ENCODE assay signal across 14 cellular contexts in the genomic region with DNA sequence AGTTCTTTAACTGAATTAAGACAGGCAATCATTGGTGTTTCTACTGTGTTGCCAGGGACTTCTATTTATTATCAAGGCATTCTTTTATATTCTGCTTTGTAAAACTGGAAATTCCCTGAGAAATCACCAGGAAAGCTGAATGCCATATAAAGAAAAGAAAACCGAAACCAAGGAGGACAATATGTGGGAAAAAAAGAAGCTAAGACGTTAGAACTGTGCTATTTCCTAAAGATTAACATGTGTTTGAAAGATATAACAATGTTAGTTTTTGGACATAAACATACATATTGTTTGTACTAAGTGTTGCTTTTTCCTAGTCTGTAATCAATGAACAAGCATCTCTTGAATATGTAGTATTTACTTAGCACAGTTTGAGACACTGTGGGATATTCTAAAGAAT. TPM values are rescaled to one million over a fixed set of nuclear protein-coding genes. Genes with fewer than 3 reads are reported as not detected.
DNase-seq lines count a peak whose midpoint lies in the region; TF ChIP-seq lines count a peak whose summit lies in the region.
"Had no signal": no experiment of that assay in that cellular context is flagged by ENCODE, and none has a peak within 500 bp of the region (broad histone marks: within the 10 kb centered on the region; RNA-seq: fewer than 3 reads in every experiment).

No MANE protein-coding gene starts in this region.

- peaks cover 13% of the 10 kb centered on the region for H3K9me3 Mint-ChIP-seq in endodermal cell
- peaks cover 0 to 3% (median 0%) of the 10 kb centered on the region in 8 donors for H3K9me3 Mint-ChIP-seq in CD4-positive, alpha-beta memory T cell
- H3K9me3 Mint-ChIP-seq: activated B cell treated with CpG ODN at 0.5 μM for 24 hours had no signal

- H3K4me2 ChIP-seq in PC-9 = no peak overlapping the region; the same call in 1 of the 2 replicates

- H3K4me1 ChIP-seq in PC-9 (replicated peaks; ENCODE audit: insufficient read depth) = no peaks in the 10 kb centered on the region
- H3K4me1 ChIP-seq in endodermal cell (ENCODE audit: control insufficient read depth, insufficient read depth, low read length) = peaks cover 11% of the 10 kb centered on the region
- H3K4me1 ChIP-seq in mucosa of rectum (ENCODE audit: control insufficient read depth in 2 of 2, insufficient read depth in 2 of 2, low read length in 2 of 2) = no peaks in the 10 kb centered on the region
- H3K4me1 ChIP-seq in tibial artery = peaks cover 0 to 3% (median 0%) of the 10 kb centered on the region in 4 donors
- no peaks in the 10 kb centered on the region for H3K4me1 ChIP-seq in prostate gland (replicated peaks)
- H3K4me1 ChIP-seq in CD4-positive, alpha-beta memory T cell (ENCODE audit: insufficient read depth, low read length) = no peaks in the 10 kb centered on the region
- H3K4me1 ChIP-seq: body of pancreas had no signal

- no peaks in the 10 kb centered on the region for H3F3A ChIP-seq in PC-9 (ENCODE audit: insufficient read depth, low read depth)

- no peak overlapping the region for H3K27ac Mint-ChIP-seq in endodermal cell
- no peak overlapping the region for H3K27ac Mint-ChIP-seq in CD4-positive, alpha-beta memory T cell
- H3K27ac Mint-ChIP-seq: activated B cell treated with CpG ODN at 0.5 μM for 24 hours; stimulated activated naive CD8-positive, alpha-beta T cell treated with anti-CD3 and anti-CD28 coated beads, Interleukin-15, Interleukin-2, amounts not matched to agents 100 ng/mL and 50 ng/mL, for 24 hours had no signal

- H4K20me1 ChIP-seq in PC-9 (ENCODE audit: insufficient read depth) = no peaks in the 10 kb centered on the region

- H3K36me3 Mint-ChIP-seq in endodermal cell (ENCODE audit: low read depth) = peaks cover 3% of the 10 kb centered on the region
- no peaks in the 10 kb centered on the region for H3K36me3 Mint-ChIP-seq in CD4-positive, alpha-beta memory T cell

- DNase-seq in PC-9 = no peak
- DNase-seq in endodermal cell = no peak
- no peak for DNase-seq in tibial artery
- no peak for DNase-seq in prostate gland (ENCODE audit: low spot score)
- no peak for DNase-seq in NCI-H1092 treated with DMSO at 0.1 percent for 48 hours (lab: John Stamatoyannopoulos, UW)
- no peak for DNase-seq in CD4-positive, alpha-beta memory T cell
- DNase-seq: activated B cell treated with CpG ODN at 0.5 μM for 24 hours; body of pancreas; NCI-H1436 treated with DMSO at 0.1 percent for 48 hours; SIG-M5; stimulated activated CD4-positive, alpha-beta T cell treated with anti-CD3 and anti-CD28 coated beads, Interleukin-4, amount 100 ng/mL, for 4 hours had no signal

- BruUV-seq in PC-9 (replicated peaks; lab: Mats Ljungman, UMichigan) = no TSS peak

- WGBS in endodermal cell (ENCODE audit: insufficient coverage in 1 of 2, insufficient read length in 1 of 2), 2 experiments = 55 to 69% methylated on average over 2 of the region's 2 CpGs
- WGBS in prostate gland = 21% methylated on average over 2 of the region's 2 CpGs

- intact Hi-C loops in PC-9 (cut with micrococcal nuclease; ENCODE audit: unreplicated experiment) = no loop called here
- intact Hi-C loops in tibial artery (cut with DNase I; ENCODE audit: low total_unique reads) = no loop called here
- intact Hi-C loops in prostate gland (cut with DNase I) = no loop called here
- intact Hi-C loops in CD4-positive, alpha-beta memory T cell (cut with micrococcal nuclease) = no loop called here

- H3K27me3 ChIP-seq in PC-9 (ENCODE audit: insufficient read depth, low read depth) = no peaks in the 10 kb centered on the region
- H3K27me3 ChIP-seq in endodermal cell (ENCODE audit: control insufficient read depth, insufficient read depth, low read length, poor library complexity, severe bottlenecking) = no peaks in the 10 kb centered on the region
- no peaks in the 10 kb centered on the region for H3K27me3 ChIP-seq in mucosa of rectum (ENCODE audit: control insufficient read depth in 2 of 2, insufficient read depth in 2 of 2, low read length in 2 of 2)
- H3K27me3 ChIP-seq in tibial artery = no peaks in the 10 kb centered on the region
- no peaks in the 10 kb centered on the region for H3K27me3 ChIP-seq in prostate gland (replicated peaks; ENCODE audit: insufficient read depth)
- peaks cover 11% of the 10 kb centered on the region for H3K27me3 ChIP-seq in CD4-positive, alpha-beta memory T cell (ENCODE audit: insufficient read depth, low read length)
- H3K27me3 ChIP-seq: body of pancreas, neutrophil had no signal

- no peak overlapping the region for H3K4me3 ChIP-seq in PC-9
- H3K4me3 ChIP-seq in endodermal cell (ENCODE audit: low read length) = no peak overlapping the region
- H3K4me3 ChIP-seq in mucosa of rectum (ENCODE audit: low read length in 2 of 2) = peak overlapping the region; percentile 28 to 31
- H3K4me3 ChIP-seq in tibial artery = peak overlapping the region; percentile 5 to 16
- no peak overlapping the region for H3K4me3 ChIP-seq in prostate gland
- H3K4me3 ChIP-seq in CD4-positive, alpha-beta memory T cell (ENCODE audit: low read length in 2 of 2) = no peak overlapping the region
- H3K4me3 ChIP-seq: body of pancreas had no signal

- CTCF ChIA-PET in PC-9 (lab: Charles Lee) = no interaction called here
- CTCF ChIA-PET in CD4-positive, alpha-beta memory T cell (lab: Charles Lee; ENCODE audit: partially characterized antibody) = interaction anchor here (0.9 to 1.1 kb wide), 2 partner anchors 15 to 21 kb away, joined by 3 read pairs; no protein-coding TSS in a partner anchor

- H3K9me3 ChIP-seq in PC-9 (ENCODE audit: insufficient read depth, low read depth) = no peaks in the 10 kb centered on the region; the same call in 1 of the 2 replicates
- peaks cover 24% of the 10 kb centered on the region for H3K9me3 ChIP-seq in endodermal cell (ENCODE audit: control insufficient read depth, low read length)
- H3K9me3 ChIP-seq in mucosa of rectum (ENCODE audit: control insufficient read depth in 2 of 2, low read length in 2 of 2) = no peaks in the 10 kb centered on the region
- no peaks in the 10 kb centered on the region for H3K9me3 ChIP-seq in tibial artery
- no peaks in the 10 kb centered on the region for H3K9me3 ChIP-seq in prostate gland
- H3K9me3 ChIP-seq in CD4-positive, alpha-beta memory T cell (ENCODE audit: control insufficient read depth in 1 of 2, low read length in 2 of 2) = no peaks in the 10 kb centered on the region
- H3K9me3 ChIP-seq: body of pancreas, neutrophil had no signal

- H3K79me2 ChIP-seq in PC-9 (ENCODE audit: low read depth) = no peaks in the 10 kb centered on the region

- no peak overlapping the region for H3K4me3 Mint-ChIP-seq in endodermal cell
- peak overlapping the region in 1 of 8 donors; percentile 23 for H3K4me3 Mint-ChIP-seq in CD4-positive, alpha-beta memory T cell
- H3K4me3 Mint-ChIP-seq: activated B cell treated with CpG ODN at 0.5 μM for 24 hours; stimulated activated naive CD8-positive, alpha-beta T cell treated with anti-CD3 and anti-CD28 coated beads, Interleukin-15, Interleukin-2, amounts not matched to agents 100 ng/mL and 50 ng/mL, for 24 hours had no signal

- no peaks in the 10 kb centered on the region for H3K36me3 ChIP-seq in PC-9 (ENCODE audit: low read depth)
- H3K36me3 ChIP-seq in endodermal cell (ENCODE audit: control insufficient read depth, insufficient read depth, low read length) = no peaks in the 10 kb centered on the region
- no peaks in the 10 kb centered on the region for H3K36me3 ChIP-seq in mucosa of rectum (ENCODE audit: control insufficient read depth in 2 of 2, insufficient read depth in 2 of 2, low read length in 2 of 2)
- H3K36me3 ChIP-seq in tibial artery = no peaks in the 10 kb centered on the region
- no peaks in the 10 kb centered on the region for H3K36me3 ChIP-seq in prostate gland
- H3K36me3 ChIP-seq in CD4-positive, alpha-beta memory T cell (ENCODE audit: insufficient read depth, low read length) = no peaks in the 10 kb centered on the region
- H3K36me3 ChIP-seq: neutrophil had no signal

- no peak for TF ChIP-seq CTCF in PC-9 (conservative IDR thresholded peaks at IDR 0.05)
- no peak for TF ChIP-seq CTCF in endodermal cell (conservative IDR thresholded peaks at IDR 0.05)
- no peak for TF ChIP-seq CTCF in tibial artery (IDR thresholded peaks at IDR 0.05)
- no peak for TF ChIP-seq CTCF in prostate gland (IDR thresholded peaks at IDR 0.05)

- peaks cover 47% of the 10 kb centered on the region for H3K27me3 Mint-ChIP-seq in endodermal cell (ENCODE audit: insufficient read depth)
- peaks cover 18 to 29% of the 10 kb centered on the region in 2 donors for H3K27me3 Mint-ChIP-seq in CD4-positive, alpha-beta memory T cell

- no peak for TF ChIP-seq POLR2A in prostate gland (IDR thresholded peaks at IDR 0.05)

- H3K4me1 Mint-ChIP-seq in endodermal cell = peaks cover 9% of the 10 kb centered on the region
- no peaks in the 10 kb centered on the region for H3K4me1 Mint-ChIP-seq in CD4-positive, alpha-beta memory T cell
- H3K4me1 Mint-ChIP-seq: activated B cell treated with CpG ODN at 0.5 μM for 24 hours had no signal

- no peak overlapping the region for H3K27ac ChIP-seq in PC-9
- H3K27ac ChIP-seq in endodermal cell (ENCODE audit: low read depth, low read length) = peak overlapping the region; percentile 85
- no peak overlapping the region for H3K27ac ChIP-seq in mucosa of rectum (ENCODE audit: low read depth in 2 of 2, low read length in 2 of 2)
- no peak overlapping the region for H3K27ac ChIP-seq in tibial artery
- no peak overlapping the region for H3K27ac ChIP-seq in prostate gland
- H3K27ac ChIP-seq in CD4-positive, alpha-beta memory T cell (ENCODE audit: low read depth, low read length) = no peak overlapping the region
- H3K27ac ChIP-seq: neutrophil had no signal

- H3K9me2 ChIP-seq in PC-9 (ENCODE audit: insufficient read depth) = no peaks in the 10 kb centered on the region

- POLR2A ChIA-PET in PC-9 (lab: Charles Lee; ENCODE audit: unreplicated experiment) = no interaction called here
- POLR2A ChIA-PET in CD4-positive, alpha-beta memory T cell (lab: Charles Lee; ENCODE audit: partially characterized antibody) = no interaction called here

- peak overlapping the region; percentile 35; the same call in 1 of the 2 replicates for H2AFZ ChIP-seq in PC-9

- no peak overlapping the region for H3K9ac ChIP-seq in endodermal cell (ENCODE audit: extremely low read depth, low read length, poor library complexity, severe bottlenecking)
- no peak overlapping the region for H3K9ac ChIP-seq in mucosa of rectum (ENCODE audit: low read depth in 1 of 2, low read length in 2 of 2)

RNA-seq across cellular contexts. Expression of a gene that starts 47.2 kb away (rescaled TPM):
- total RNA-seq in PC-9 (2021) (16.3 and 20.2 TPM in 2 replicates), endodermal cell (10 to 100 TPM; 40.6 to 47.5 TPM), prostate gland (10 to 100 TPM; 11.8 to 17.5 TPM)
- polyA plus RNA-seq in endodermal cell (2013, experiment 1 of 2) = 56.1 TPM
- 53.9 TPM for polyA plus RNA-seq in endodermal cell (2013, experiment 2 of 2)
- total RNA-seq in CD4-positive, alpha-beta memory T cell = 1 to 10 TPM; 2.5 to 4.2 TPM
- polyA plus RNA-seq in CD4-positive, alpha-beta memory T cell = 1 to 10 TPM; 1.5 to 2.6 TPM

RNA-seq across cellular contexts. Expression of a gene that starts 48.4 kb away (rescaled TPM):
- 18.4 and 27.4 TPM in 2 replicates for total RNA-seq in PC-9 (2021)
- 10 to 100 TPM; 21.7 to 26.2 TPM for total RNA-seq in endodermal cell
- 12.0 TPM for polyA plus RNA-seq in endodermal cell (2013, experiment 1 of 2)
- 11.0 TPM for polyA plus RNA-seq in endodermal cell (2013, experiment 2 of 2)
- 10 to 100 TPM; 19.8 to 31.0 TPM for total RNA-seq in prostate gland
- total RNA-seq in CD4-positive, alpha-beta memory T cell = 10 to 100 TPM; 54.9 TPM
- polyA plus RNA-seq in CD4-positive, alpha-beta memory T cell = 10 to 100 TPM; 11.3 to 14.5 TPM

Comparison
In these comparisons a context has a peak if more than half of its experiments do, and no peak if none do; other contexts are left out.
1. H3K4me3 ChIP-seq: peak in mucosa of rectum (2 of 2) and tibial artery (2 of 2); none in PC-9 (single experiment), endodermal cell (single experiment), prostate gland (0 of 2) and CD4-positive, alpha-beta memory T cell (0 of 2).